In the genomic region with DNA sequence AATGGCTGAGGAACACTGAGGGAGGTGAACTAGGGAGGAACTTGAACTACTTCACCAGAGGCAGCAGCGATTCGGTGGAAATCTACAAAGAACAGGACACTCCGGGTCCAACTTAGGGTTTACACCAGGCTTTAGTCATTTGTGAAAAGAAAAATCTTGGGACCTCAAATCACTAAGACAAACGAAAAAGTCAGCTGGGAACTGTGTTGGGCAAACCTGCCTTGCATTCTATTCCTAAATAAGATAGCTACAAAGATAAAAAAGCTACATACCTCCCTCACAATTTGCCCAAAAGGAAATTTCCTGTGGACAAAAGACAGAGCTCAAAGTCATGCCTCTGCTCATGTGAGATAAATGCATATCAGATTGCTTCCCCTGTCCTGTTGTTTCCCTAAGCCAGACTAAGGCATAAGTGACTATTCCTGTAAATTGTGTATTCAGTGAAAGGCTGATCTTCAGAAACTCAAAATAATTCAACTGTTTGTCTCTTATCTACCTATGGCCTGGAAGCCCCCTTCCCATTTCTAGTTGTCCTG, we compare ENCODE assay signal across 17 cellular contexts.
"Had no signal": no experiment of that assay in that cellular context is flagged by ENCODE, and none has a peak within 500 bp of the region (broad histone marks: within the 10 kb centered on the region; RNA-seq: fewer than 3 reads in every experiment).

No MANE protein-coding gene starts in this region.

- DNase-seq: activated B cell treated with CpG ODN at 0.5 μM for 24 hours; activated CD4-positive, alpha-beta memory T cell treated with anti-CD3 and anti-CD28 coated beads, Interleukin-2, amount 10 ng/mL, durations not matched to agents 7 days and 5 days; activated CD4-positive, alpha-beta T cell treated with anti-CD3 and anti-CD28 coated beads for 48 hours; activated CD8-positive, alpha-beta memory T cell treated with anti-CD3 and anti-CD28 coated beads, Interleukin-2, amount 10 ng/mL, durations not matched to agents 7 days and 5 days; amniotic stem cell; body of pancreas; caudate nucleus; colonic mucosa; midbrain; nephron progenitor cell; nucleus accumbens; stimulated activated CD4-positive, alpha-beta T cell treated with anti-CD3 and anti-CD28 coated beads, Interleukin-4, amount 100 ng/mL, for 1 hour; stimulated activated naive CD8-positive, alpha-beta T cell treated with anti-CD3 and anti-CD28 coated beads, Interleukin-15, amount 100 ng/mL, for 72 hours had no signal

- ATAC-seq: activated CD8-positive, alpha-beta memory T cell treated with anti-CD3 and anti-CD28 coated beads, Interleukin-2, amount 10 ng/mL, durations not matched to agents 7 days and 5 days; body of pancreas; sciatic nerve; stimulated activated naive CD8-positive, alpha-beta T cell treated with anti-CD3 and anti-CD28 coated beads, Interleukin-15, amount 100 ng/mL, for 72 hours had no signal

- FAIRE-seq: frontal cortex, keratinocyte had no signal

- H3K27ac ChIP-seq: body of pancreas, colonic mucosa, suprapubic skin had no signal
